ENCODE assay signal across 17 cellular contexts in the genomic region with DNA sequence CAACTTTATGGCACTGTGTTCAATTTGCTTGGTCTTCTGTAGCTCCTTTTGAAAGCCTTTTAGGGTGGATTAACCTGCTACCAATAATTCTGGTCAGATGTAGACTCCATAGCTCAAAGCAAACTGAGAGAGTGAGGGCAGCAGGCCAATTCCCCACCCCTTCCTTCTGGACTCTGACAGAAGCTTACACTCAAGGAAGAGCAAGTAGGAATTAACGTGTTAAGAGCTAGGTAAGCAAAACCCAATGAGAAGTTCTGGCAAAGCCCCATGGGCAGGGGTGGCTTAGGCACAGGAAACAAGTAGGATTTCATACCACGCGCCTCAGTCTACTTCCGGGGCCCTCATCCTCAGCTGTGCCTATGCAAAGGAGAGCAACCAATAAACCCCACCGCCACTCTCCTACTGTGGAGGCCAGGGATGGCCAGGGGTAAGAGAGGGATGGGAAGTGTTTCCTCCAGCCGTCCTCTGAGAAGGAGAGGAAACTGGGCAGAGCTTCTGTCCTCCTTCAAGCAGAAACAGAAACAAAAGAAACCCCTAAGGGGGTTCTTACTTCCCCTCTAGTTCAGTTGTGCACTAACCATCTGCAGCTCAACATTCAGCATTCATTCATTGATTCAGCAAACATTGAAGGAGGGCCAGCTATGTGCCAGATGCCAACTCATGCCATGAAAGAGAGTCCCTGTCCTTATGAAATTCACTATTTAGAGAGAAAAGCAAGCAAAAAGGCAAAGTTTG. TPM values are rescaled to one million over a fixed set of nuclear protein-coding genes. Genes with fewer than 3 reads are reported as not detected.
DNase-seq lines count a peak whose midpoint lies in the region; ATAC-seq, FAIRE-seq and TF ChIP-seq lines count a peak whose summit lies in the region.
"Had no signal": no experiment of that assay in that cellular context is flagged by ENCODE, and none has a peak within 500 bp of the region (broad histone marks: within the 10 kb centered on the region; RNA-seq: fewer than 3 reads in every experiment).

No MANE protein-coding gene starts in this region.

- TF ChIP-seq CTCF in natural killer cell (IDR thresholded peaks at IDR 0.05) (no peak), keratinocyte (optimal IDR thresholded peaks at IDR 0.05 in 1 of 3, IDR thresholded peaks at IDR 0.05 in 1 of 3, conservative IDR thresholded peaks at IDR 0.05 in 1 of 3; ENCODE audit: extremely low read depth in 1 of 3, insufficient read depth in 2 of 3, low read length in 3 of 3) (no peak), upper lobe of right lung (IDR thresholded peaks at IDR 0.05) (no peak), suprapubic skin (IDR thresholded peaks at IDR 0.05) (no peak), dorsolateral prefrontal cortex (IDR thresholded peaks at IDR 0.05 in 54 of 56, conservative IDR thresholded peaks at IDR 0.05 in 2 of 56; ENCODE audit: low read depth in 1 of 56, partially characterized antibody in 56 of 56) (no peak), progenitor cell of endocrine pancreas (IDR thresholded peaks at IDR 0.05; ENCODE audit: unreplicated experiment) (no peak)

- H3K9me3 Mint-ChIP-seq in natural killer cell treated with Interleukin-12 subunit alpha and Interleukin-12 subunit beta and Interleukin-15 and Interleukin-18, amount 100 ng/mL, for 72 hours = no peaks in the 10 kb centered on the region
- H3K9me3 Mint-ChIP-seq in natural killer cell (no peaks in the 10 kb centered on the region), progenitor cell of endocrine pancreas (ENCODE audit: low read depth) (no peaks in the 10 kb centered on the region)
- H3K9me3 Mint-ChIP-seq: activated naive CD4-positive, alpha-beta T cell treated with anti-CD3 and anti-CD28 coated beads for 36 hours had no signal

- H3K27me3 ChIP-seq in keratinocyte (ENCODE audit: control insufficient read depth, extremely low read depth, insufficient read depth, low read length) = no peaks in the 10 kb centered on the region
- no peaks in the 10 kb centered on the region for H3K27me3 ChIP-seq in upper lobe of right lung
- no peaks in the 10 kb centered on the region for H3K27me3 ChIP-seq in suprapubic skin
- H3K27me3 ChIP-seq in dorsolateral prefrontal cortex = peaks cover 0 to 6% (median 0%) of the 10 kb centered on the region in 45 donors
- H3K27me3 ChIP-seq: gastrocnemius medialis had no signal

- no peak overlapping the region for H3K4me2 ChIP-seq in keratinocyte (ENCODE audit: control insufficient read depth, extremely low read depth, insufficient read depth, low read depth, low read length)

- DNase-seq in natural killer cell treated with Interleukin-12 subunit alpha and Interleukin-12 subunit beta and Interleukin-15 and Interleukin-18, amount 100 ng/mL, for 72 hours (ENCODE audit: low spot score) = no peak
- no peak for DNase-seq in natural killer cell
- peak; percentile 69 for DNase-seq in NCI-H2029 (lab: John Stamatoyannopoulos, UW)
- no peak for DNase-seq in keratinocyte (ENCODE audit: low read depth, low spot score)
- DNase-seq in upper lobe of right lung = no peak
- DNase-seq in suprapubic skin (ENCODE audit: low spot score in 2 of 2) = no peak
- no peak for DNase-seq in dorsolateral prefrontal cortex
- DNase-seq in progenitor cell of endocrine pancreas (ENCODE audit: low spot score, unreplicated experiment) = no peak
- DNase-seq: activated naive CD4-positive, alpha-beta T cell treated with anti-CD3 and anti-CD28 coated beads for 36 hours; gastrocnemius medialis; NCI-H2107; trophoblast cell had no signal

- H3K36me3 ChIP-seq in keratinocyte (ENCODE audit: control insufficient read depth in 2 of 2, extremely low read depth in 1 of 2, insufficient read depth in 2 of 2, low read length in 2 of 2) (no peaks in the 10 kb centered on the region), upper lobe of right lung (no peaks in the 10 kb centered on the region), suprapubic skin (no peaks in the 10 kb centered on the region)
- H3K36me3 ChIP-seq: gastrocnemius medialis had no signal

- H3K9me1 ChIP-seq in keratinocyte (ENCODE audit: control insufficient read depth, extremely low read depth, insufficient read depth, low read length) = no peaks in the 10 kb centered on the region

- peak; percentile 23 for FAIRE-seq in keratinocyte (lab: Jason Lieb, UNC)
- FAIRE-seq: endometrium had no signal

- no peak overlapping the region for H3K27ac Mint-ChIP-seq in natural killer cell treated with Interleukin-12 subunit alpha and Interleukin-12 subunit beta and Interleukin-15 and Interleukin-18, amount 100 ng/mL, for 72 hours
- H3K27ac Mint-ChIP-seq in natural killer cell (peak overlapping the region in 1 of 2 donors; percentile 22), progenitor cell of endocrine pancreas (no peak overlapping the region)
- H3K27ac Mint-ChIP-seq: activated naive CD4-positive, alpha-beta T cell treated with anti-CD3 and anti-CD28 coated beads for 36 hours had no signal

- no peaks in the 10 kb centered on the region for H3K79me2 ChIP-seq in keratinocyte (ENCODE audit: control insufficient read depth, insufficient read depth, low read length)
- H3K79me2 ChIP-seq: parathyroid adenoma had no signal

- intact Hi-C loops in natural killer cell (cut with micrococcal nuclease) (no loop called here), upper lobe of right lung (cut with DNase I) (no loop called here), dorsolateral prefrontal cortex (cut with DNase I) (loop anchor here in 1 of 2 donors (5.0 kb wide), 1 partner anchor 296 kb away; no protein-coding TSS in a partner anchor)

- no peak for TF ChIP-seq EP300 in suprapubic skin (IDR thresholded peaks at IDR 0.05)

- no peak for TF ChIP-seq POLR2A in suprapubic skin (IDR thresholded peaks at IDR 0.05)

- dilution Hi-C loops in keratinocyte (cut with MboI; ENCODE audit: extremely low pct_ligation_motif_present, low sequenced_read_pairs) = no loop called here

- H3K4me3 Mint-ChIP-seq in natural killer cell treated with Interleukin-12 subunit alpha and Interleukin-12 subunit beta and Interleukin-15 and Interleukin-18, amount 100 ng/mL, for 72 hours = peak overlapping the region; percentile 5
- H3K4me3 Mint-ChIP-seq in natural killer cell = no peak overlapping the region
- H3K4me3 Mint-ChIP-seq in progenitor cell of endocrine pancreas (ENCODE audit: low read depth) = no peak overlapping the region
- H3K4me3 Mint-ChIP-seq: activated naive CD4-positive, alpha-beta T cell treated with anti-CD3 and anti-CD28 coated beads for 36 hours had no signal

- H3K4me3 ChIP-seq in keratinocyte (ENCODE audit: control insufficient read depth in 2 of 3, extremely low read depth in 1 of 3, insufficient read depth in 2 of 3, low read depth in 1 of 3, low read length in 3 of 3) (no peak overlapping the region), upper lobe of right lung (no peak overlapping the region), suprapubic skin (no peak overlapping the region), dorsolateral prefrontal cortex (no peak overlapping the region)
- H3K4me3 ChIP-seq: gastrocnemius medialis had no signal

- H4K20me1 ChIP-seq in keratinocyte (ENCODE audit: control insufficient read depth, extremely low read depth, insufficient read depth, low read length) = no peaks in the 10 kb centered on the region

- H3K27me3 Mint-ChIP-seq in natural killer cell treated with Interleukin-12 subunit alpha and Interleukin-12 subunit beta and Interleukin-15 and Interleukin-18, amount 100 ng/mL, for 72 hours = peaks cover 0 to 3% of the 10 kb centered on the region in 2 donors
- H3K27me3 Mint-ChIP-seq in natural killer cell (ENCODE audit: low read depth in 2 of 2) (peaks cover 0 to 3% of the 10 kb centered on the region in 2 donors), progenitor cell of endocrine pancreas (peaks cover 6% of the 10 kb centered on the region)

- peaks cover 34 to 42% of the 10 kb centered on the region in 2 donors for H3K4me1 Mint-ChIP-seq in natural killer cell treated with Interleukin-12 subunit alpha and Interleukin-12 subunit beta and Interleukin-15 and Interleukin-18, amount 100 ng/mL, for 72 hours (ENCODE audit: low read depth in 2 of 2)
- H3K4me1 Mint-ChIP-seq in natural killer cell = peaks cover 18 to 28% of the 10 kb centered on the region in 2 donors
- H3K4me1 Mint-ChIP-seq in progenitor cell of endocrine pancreas (ENCODE audit: low read depth) = peaks cover 5% of the 10 kb centered on the region

- H3K4me1 ChIP-seq in keratinocyte (ENCODE audit: control insufficient read depth, extremely low read depth, insufficient read depth, low read length) = peaks cover 32% of the 10 kb centered on the region
- H3K4me1 ChIP-seq in upper lobe of right lung = peaks cover 33% of the 10 kb centered on the region
- peaks cover 29% of the 10 kb centered on the region for H3K4me1 ChIP-seq in suprapubic skin
- H3K4me1 ChIP-seq: parathyroid adenoma had no signal

- H3K27ac ChIP-seq in keratinocyte (ENCODE audit: control insufficient read depth, insufficient read depth, low read length) (no peak overlapping the region), upper lobe of right lung (no peak overlapping the region), suprapubic skin (no peak overlapping the region), dorsolateral prefrontal cortex (no peak overlapping the region)
- H3K27ac ChIP-seq: C4-2B, gastrocnemius medialis, parathyroid adenoma had no signal

- peaks cover 2% of the 10 kb centered on the region for H3K9me3 ChIP-seq in keratinocyte (ENCODE audit: control insufficient read depth, low read depth, low read length)
- no peaks in the 10 kb centered on the region for H3K9me3 ChIP-seq in upper lobe of right lung
- H3K9me3 ChIP-seq in suprapubic skin = no peaks in the 10 kb centered on the region
- H3K9me3 ChIP-seq: gastrocnemius medialis had no signal

- H3K9ac ChIP-seq in keratinocyte (ENCODE audit: control insufficient read depth, extremely low read depth, insufficient read depth, low read length) = no peak overlapping the region
- H3K9ac ChIP-seq: parathyroid adenoma had no signal

- H3K36me3 Mint-ChIP-seq in natural killer cell treated with Interleukin-12 subunit alpha and Interleukin-12 subunit beta and Interleukin-15 and Interleukin-18, amount 100 ng/mL, for 72 hours = peaks cover 2% of the 10 kb centered on the region
- H3K36me3 Mint-ChIP-seq in natural killer cell (no peaks in the 10 kb centered on the region), progenitor cell of endocrine pancreas (ENCODE audit: insufficient read depth) (no peaks in the 10 kb centered on the region)

- ATAC-seq in natural killer cell treated with Interleukin-12 subunit alpha and Interleukin-12 subunit beta and Interleukin-15 and Interleukin-18, amount 100 ng/mL, for 72 hours = peak in 1 of 2 donors; percentile 48
- ATAC-seq in natural killer cell (no peak), upper lobe of right lung (peak; percentile 46)
- ATAC-seq: gastrocnemius medialis had no signal

- 51% methylated on average over 6 of the region's 6 CpGs for WGBS in suprapubic skin

- H2AFZ ChIP-seq in keratinocyte (ENCODE audit: control insufficient read depth, low read length) = no peak overlapping the region
- H2AFZ ChIP-seq: parathyroid adenoma had no signal

RNA-seq across cellular contexts. Expression of a gene that starts 12.6 kb away (rescaled TPM):
- total RNA-seq in natural killer cell treated with Interleukin-12 subunit alpha and Interleukin-12 subunit beta and Interleukin-15 and Interleukin-18, amount 100 ng/mL, for 72 hours = 10 to 100 TPM; 28.3 to 46.2 TPM
- 1 to 10 TPM in 2 of 3 donors, under 1 TPM in 1; 0.59 to 7.6 (median 1.0) TPM for total RNA-seq in natural killer cell
- polyA plus RNA-seq in keratinocyte = 0.07 to 0.54 TPM (median 0.14 TPM) in 3 replicates
- not detected for polyA plus RNA-seq in keratinocyte (2011; ENCODE audit: low read depth)
- 0.03 and 0.17 TPM in 2 replicates for polyA plus RNA-seq in keratinocyte (2011; cell fraction: cytosol; rRNA removed)
- 0.33 and 0.43 TPM in 2 replicates for polyA plus RNA-seq in keratinocyte (2011; cell fraction: nucleus; rRNA removed)
- 0.10 and 0.18 TPM in 2 replicates for polyA plus RNA-seq in keratinocyte (2012; ENCODE audit: low replicate concordance)
- polyA minus RNA-seq in keratinocyte = 0.49 TPM in 1 of 3 replicates, not detected in the others
- not detected for polyA minus RNA-seq in keratinocyte (2011; cell fraction: cytosol; rRNA and poly(A)+ RNA removed)
- 0.11 and 0.62 TPM in 2 replicates for polyA minus RNA-seq in keratinocyte (2011; cell fraction: nucleus; rRNA and poly(A)+ RNA removed)
- total RNA-seq in upper lobe of right lung = 8.7 TPM
- total RNA-seq in suprapubic skin = 1 to 10 TPM in 1 of 4 donors, under 1 TPM in 1, not detected in 2; 0.34 to 1.3 TPM
- 1 to 10 TPM in 42 of 120 experiments, under 1 TPM in 74, not detected in 4; 0.11 to 4.5 (median 0.76) TPM for total RNA-seq in dorsolateral prefrontal cortex
- total RNA-seq in progenitor cell of endocrine pancreas = not detected in 2 replicates
- total RNA-seq: activated naive CD4-positive, alpha-beta T cell treated with anti-CD3 and anti-CD28 coated beads for 36 hours; M059J; SK-MEL-5 had no signal

RNA-seq across cellular contexts. Expression of a gene that starts 23.7 kb away (rescaled TPM):
- 1 to 10 TPM; 4.0 to 6.2 TPM for total RNA-seq in natural killer cell treated with Interleukin-12 subunit alpha and Interleukin-12 subunit beta and Interleukin-15 and Interleukin-18, amount 100 ng/mL, for 72 hours
- total RNA-seq in natural killer cell = 1 to 10 TPM; 3.0 to 4.6 (median 3.8) TPM
- polyA plus RNA-seq in keratinocyte = 0.09 to 0.17 TPM in 2 of 3 replicates, not detected in the other
- polyA plus RNA-seq in keratinocyte (2011; ENCODE audit: low read depth) = not detected
- polyA plus RNA-seq in keratinocyte (2011; cell fraction: cytosol; rRNA removed) = not detected in 2 replicates
- 0.06 and 0.17 TPM in 2 replicates for polyA plus RNA-seq in keratinocyte (2011; cell fraction: nucleus; rRNA removed)
- polyA plus RNA-seq in keratinocyte (2012; ENCODE audit: low replicate concordance) = 0.17 and 0.28 TPM in 2 replicates
- not detected in 3 replicates for polyA minus RNA-seq in keratinocyte
- polyA minus RNA-seq in keratinocyte (2011; cell fraction: cytosol; rRNA and poly(A)+ RNA removed) = not detected
- not detected in 2 replicates for polyA minus RNA-seq in keratinocyte (2011; cell fraction: nucleus; rRNA and poly(A)+ RNA removed)
- 28.5 TPM for total RNA-seq in upper lobe of right lung
- total RNA-seq in suprapubic skin = 1 to 10 TPM in 2 of 4 donors, under 1 TPM in 2; 0.59 to 1.4 (median 0.99) TPM
- total RNA-seq in dorsolateral prefrontal cortex = 1 to 10 TPM in 56 of 120 experiments, under 1 TPM in 53, not detected in 11; 0.24 to 3.5 (median 1.1) TPM
- total RNA-seq in progenitor cell of endocrine pancreas = not detected in 2 replicates
- total RNA-seq: SK-MEL-5 had no signal

RNA-seq across cellular contexts. Expression of a gene that starts 29.5 kb away (rescaled TPM):
- total RNA-seq in natural killer cell treated with Interleukin-12 subunit alpha and Interleukin-12 subunit beta and Interleukin-15 and Interleukin-18, amount 100 ng/mL, for 72 hours = 1 to 10 TPM in 1 of 2 donors, under 1 TPM in 1; 0.48 to 2.5 TPM
- total RNA-seq in natural killer cell (1 to 10 TPM in 2 of 3 donors, under 1 TPM in 1; 0.21 to 9.8 (median 1.7) TPM), upper lobe of right lung (17.8 TPM), suprapubic skin (1 to 10 TPM in 1 of 4 donors, under 1 TPM in 3; 0.26 to 1.2 (median 0.76) TPM), dorsolateral prefrontal cortex (1 to 10 TPM in 4 of 120 experiments, under 1 TPM in 56, not detected in 60; 0.15 to 7.8 (median 0.41) TPM), progenitor cell of endocrine pancreas (not detected in 2 replicates)
- polyA plus RNA-seq in keratinocyte = 0.02 to 0.26 TPM (median 0.07 TPM) in 3 replicates
- 0.55 TPM for polyA plus RNA-seq in keratinocyte (2011; ENCODE audit: low read depth)
- polyA plus RNA-seq in keratinocyte (2011; cell fraction: cytosol; rRNA removed) = not detected in 2 replicates
- 0.08 TPM in 1 of 2 replicates, not detected in the other for polyA plus RNA-seq in keratinocyte (2011; cell fraction: nucleus; rRNA removed)
- polyA plus RNA-seq in keratinocyte (2012; ENCODE audit: low replicate concordance) = 0.54 TPM in 1 of 2 replicates, not detected in the other
- 1.7 TPM in 1 of 3 replicates, not detected in the others for polyA minus RNA-seq in keratinocyte
- not detected for polyA minus RNA-seq in keratinocyte (2011; cell fraction: cytosol; rRNA and poly(A)+ RNA removed)
- 0.31 TPM in 1 of 2 replicates, not detected in the other for polyA minus RNA-seq in keratinocyte (2011; cell fraction: nucleus; rRNA and poly(A)+ RNA removed)
- total RNA-seq: activated naive CD4-positive, alpha-beta T cell treated with anti-CD3 and anti-CD28 coated beads for 36 hours; SK-MEL-5 had no signal
